In the genomic region with DNA sequence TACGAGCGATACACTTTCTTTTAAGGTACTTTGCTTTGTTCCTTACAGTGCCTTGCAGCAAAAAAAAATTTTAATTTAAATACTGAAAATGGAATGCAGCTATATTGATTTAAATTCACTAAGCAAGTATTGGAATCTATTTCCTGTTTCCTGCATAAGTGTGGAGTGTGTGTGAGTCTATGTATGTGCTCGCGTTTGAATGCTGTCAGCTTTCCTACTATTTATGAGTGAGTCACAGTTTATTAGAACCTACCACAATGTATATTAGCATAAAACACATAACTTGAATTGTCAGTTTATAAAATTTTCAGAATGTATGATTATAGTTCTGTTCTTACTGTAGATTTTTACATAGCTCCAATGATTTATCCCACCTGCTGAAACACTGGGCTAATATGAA, we compare ENCODE assay signal across 14 cellular contexts.
"Had no signal": no experiment of that assay in that cellular context is flagged by ENCODE, and none has a peak within 500 bp of the region (broad histone marks: within the 10 kb centered on the region; RNA-seq: fewer than 3 reads in every experiment).

No MANE protein-coding gene starts in this region.

- H3K4me2 ChIP-seq: neural progenitor cell had no signal

- H3K4me1 ChIP-seq: adrenal gland, upper lobe of right lung had no signal

- H3K4me3 ChIP-seq: adrenal gland, heart left ventricle, neural progenitor cell, upper lobe of right lung had no signal

- DNase-seq: activated naive CD4-positive, alpha-beta T cell treated with anti-CD3 and anti-CD28 coated beads, Interleukin-2, amount 50 U/mL, for 16 hours; activated T-cell treated with anti-CD3 and anti-CD28 coated beads, Interleukin-2, amount 50 U/mL, for 1 hour; adrenal gland; central memory CD4-positive, alpha-beta T cell; cortex of kidney; effector memory CD8-positive, alpha-beta T cell; heart left ventricle; mesendoderm; posterior cingulate gyrus; stimulated activated CD4-positive, alpha-beta T cell treated with anti-CD3 and anti-CD28 coated beads, Interleukin-15, amount 100 ng/mL, for 24 hours; stimulated activated CD4-positive, alpha-beta T cell treated with anti-CD3 and anti-CD28 coated beads, Interleukin-4, amount 100 ng/mL, for 24 hours; upper lobe of right lung had no signal

- H3K36me3 ChIP-seq: adrenal gland, heart left ventricle, neural progenitor cell, upper lobe of right lung had no signal

- H2AFZ ChIP-seq: neural progenitor cell had no signal

- ATAC-seq: activated CD4-positive, CD25-positive, alpha-beta regulatory T cell treated with anti-CD3 and anti-CD28 coated beads, Interleukin-2, amount 50 U/mL, for 24 hours; effector memory CD8-positive, alpha-beta T cell; heart left ventricle; upper lobe of right lung had no signal

- H3K27ac ChIP-seq: adrenal gland, heart left ventricle, neural progenitor cell, upper lobe of right lung had no signal

- H3K9me3 ChIP-seq: adrenal gland, heart left ventricle, upper lobe of right lung had no signal

- H3K27me3 ChIP-seq: adrenal gland, heart left ventricle, neural progenitor cell, upper lobe of right lung had no signal

- H3K9ac ChIP-seq: neural progenitor cell had no signal
